Comparison of ENCODE assay signal across 12 cellular contexts in the genomic region with DNA sequence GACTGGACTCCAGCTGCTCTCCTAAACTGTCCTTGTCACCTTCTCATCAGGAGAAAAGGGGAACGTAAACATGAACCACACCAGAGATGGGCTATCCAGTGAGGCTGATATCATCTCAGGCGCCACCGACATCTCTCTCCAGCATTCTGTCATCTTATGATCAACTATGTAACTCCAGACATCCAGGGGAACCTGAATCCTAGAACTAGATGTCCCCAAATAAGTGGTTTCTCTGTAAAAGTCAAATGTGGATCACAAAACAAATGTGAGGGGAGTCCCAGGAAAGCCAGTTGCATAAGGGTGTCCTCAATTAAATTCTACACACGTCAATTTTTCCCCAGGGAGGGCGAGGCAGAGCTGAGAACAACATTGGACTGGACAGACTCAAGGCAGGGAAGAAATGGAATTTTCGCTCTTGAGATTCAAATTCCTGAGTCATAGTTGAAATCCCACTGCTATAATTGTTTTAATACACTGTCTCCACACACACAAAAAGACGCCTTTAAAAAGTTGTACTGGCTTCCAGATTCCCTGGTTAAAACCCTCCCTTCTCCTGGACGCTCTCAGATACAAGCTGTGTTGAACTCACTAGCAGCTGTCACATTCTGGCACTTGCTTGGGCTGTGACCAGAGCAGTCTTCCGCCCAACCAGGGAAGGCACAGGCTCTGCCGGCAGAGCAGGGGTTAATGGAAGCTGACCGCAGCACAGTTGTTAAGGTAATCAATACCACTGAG.
DNase-seq lines count a peak whose midpoint lies in the region; ATAC-seq and TF ChIP-seq lines count a peak whose summit lies in the region.
"Had no signal": no experiment of that assay in that cellular context is flagged by ENCODE, and none has a peak within 500 bp of the region (broad histone marks: within the 10 kb centered on the region; RNA-seq: fewer than 3 reads in every experiment).

No MANE protein-coding gene starts in this region.

- no peak overlapping the region for H3K4me3 Mint-ChIP-seq in stimulated activated effector memory CD8-positive, alpha-beta T cell treated with anti-CD3 and anti-CD28 coated beads, Interleukin-12 subunit alpha, Interleukin-12 subunit beta, amount 100 ng/mL, for 72 hours
- H3K4me3 Mint-ChIP-seq in H9, result no peak overlapping the region
- H3K4me3 Mint-ChIP-seq: activated naive CD8-positive, alpha-beta T cell treated with anti-CD3 and anti-CD28 coated beads, Interleukin-2, amount 10 ng/mL, durations not matched to agents 7 days and 5 days; IgD-negative memory B cell had no signal

- no peak overlapping the region for H2BK5ac ChIP-seq in H9 (ENCODE audit: insufficient read length, low read length)

- no peaks in the 10 kb centered on the region for H3K36me3 Mint-ChIP-seq in stimulated activated effector memory CD8-positive, alpha-beta T cell treated with anti-CD3 and anti-CD28 coated beads, Interleukin-12 subunit alpha, Interleukin-12 subunit beta, amount 100 ng/mL, for 72 hours
- no peaks in the 10 kb centered on the region for H3K36me3 Mint-ChIP-seq in H9 (ENCODE audit: insufficient read depth in 1 of 3, low read depth in 3 of 3)
- H3K36me3 Mint-ChIP-seq: activated naive CD8-positive, alpha-beta T cell treated with anti-CD3 and anti-CD28 coated beads, Interleukin-2, amount 10 ng/mL, durations not matched to agents 7 days and 5 days; IgD-negative memory B cell had no signal

- no peak overlapping the region for H3K14ac ChIP-seq in H9 (ENCODE audit: insufficient read depth, low read length)

- no peak overlapping the region for H2AFZ ChIP-seq in H9 (ENCODE audit: low read length)

- no peak overlapping the region for H3K56ac ChIP-seq in H9 (ENCODE audit: insufficient read length, low read depth, low read length)

- no peaks in the 10 kb centered on the region for H3K36me3 ChIP-seq in psoas muscle (ENCODE audit: insufficient read depth in 1 of 2, low read depth in 1 of 2)

- no peak overlapping the region for H2BK12ac ChIP-seq in H9 (ENCODE audit: insufficient read length, low read depth, low read length)

- H4K8ac ChIP-seq in H9 (replicated peaks; ENCODE audit: insufficient read length, low read depth, low read length), result no peak overlapping the region

- no peak overlapping the region for H3T11ph ChIP-seq in H9 (ENCODE audit: low read length)

- no peak overlapping the region for H3K9ac ChIP-seq in H9 (ENCODE audit: extremely low read depth, insufficient read length, low read length)

- H3K4me1 ChIP-seq in psoas muscle (peaks cover 72% of the 10 kb centered on the region), H9 (ENCODE audit: insufficient read depth, low read length) (no peaks in the 10 kb centered on the region)

- no peak overlapping the region for H3K4me2 ChIP-seq in H9 (ENCODE audit: insufficient read depth, insufficient read length, low read length)

- ATAC-seq in left cardiac atrium (peak; percentile 71 to 72), psoas muscle (peak; percentile 65 to 72 (median 67)), HG02970 (IDR thresholded peaks at IDR 0.05; ENCODE audit: low FRiP score, unreplicated experiment) (no peak)
- ATAC-seq in stimulated activated effector memory CD8-positive, alpha-beta T cell treated with anti-CD3 and anti-CD28 coated beads, Interleukin-12 subunit alpha, Interleukin-12 subunit beta, amount 100 ng/mL, for 72 hours, result no peak
- ATAC-seq: activated CD4-positive, CD25-positive, alpha-beta regulatory T cell treated with anti-CD3 and anti-CD28 coated beads, Interleukin-2, amount 50 U/mL, for 24 hours had no signal

- H2AK5ac ChIP-seq in H9 (ENCODE audit: insufficient read length, low read length), result no peak overlapping the region

- H2BK15ac ChIP-seq in H9 (ENCODE audit: low read depth, low read length), result no peak overlapping the region

- H4K20me1 ChIP-seq in H9 (ENCODE audit: control insufficient read depth, insufficient read depth, insufficient read length), result no peaks in the 10 kb centered on the region

- H3K4ac ChIP-seq in H9 (ENCODE audit: low read depth, low read length), result no peak overlapping the region

- WGBS in psoas muscle, 3 donors, result 16 to 26% (median 18%) methylated on average over 11 of the region's 11 CpGs
- WGBS in H9 (ENCODE audit: extremely low coverage, insufficient read length, low lambda C conversion rate), result no CpG with 5 or more reads among the region's 11 CpGs

- no peaks in the 10 kb centered on the region for H3K4me1 Mint-ChIP-seq in stimulated activated effector memory CD8-positive, alpha-beta T cell treated with anti-CD3 and anti-CD28 coated beads, Interleukin-12 subunit alpha, Interleukin-12 subunit beta, amount 100 ng/mL, for 72 hours
- peaks cover 7 to 13% of the 10 kb centered on the region in 2 experiments for H3K4me1 Mint-ChIP-seq in H9
- H3K4me1 Mint-ChIP-seq: activated naive CD8-positive, alpha-beta T cell treated with anti-CD3 and anti-CD28 coated beads, Interleukin-2, amount 10 ng/mL, durations not matched to agents 7 days and 5 days had no signal

- H3K4me3 ChIP-seq in AG09309 (ENCODE audit: control insufficient read depth, low read depth, low read length) (no peak overlapping the region), psoas muscle (peak overlapping the region; percentile 43)
- H3K4me3 ChIP-seq: skin epidermis had no signal

- peaks cover 6% of the 10 kb centered on the region for H3K27me3 Mint-ChIP-seq in H9 (ENCODE audit: low read depth)
- H3K27me3 Mint-ChIP-seq: IgD-negative memory B cell had no signal

- intact Hi-C loops in left cardiac atrium (cut with DNase I), result no loop called here
- intact Hi-C loops in psoas muscle (cut with DNase I), result loop anchor here (5.0 kb wide), 3 partner anchors 42 to 62 kb away; partner anchors contain the start of gene ZFHX3 (in 1 of the 2)

- no peak overlapping the region for H2BK20ac ChIP-seq in H9 (ENCODE audit: low read depth, low read length, poor library complexity, severe bottlenecking)

- H4K5ac ChIP-seq in H9 (ENCODE audit: insufficient read length, low read depth, low read length), result no peak overlapping the region

- no peak overlapping the region for H2BK120ac ChIP-seq in H9 (ENCODE audit: low read depth, low read length, poor library complexity, severe bottlenecking)

- TF ChIP-seq CTCF in AG09309 (IDR thresholded peaks at IDR 0.05; ENCODE audit: control insufficient read depth, insufficient read depth, low read depth, low read length, missing control alignments), result no peak
- no peak for TF ChIP-seq CTCF in psoas muscle (IDR thresholded peaks at IDR 0.05)
- no peak for TF ChIP-seq CTCF in H9 (conservative IDR thresholded peaks at IDR 0.05)

- no peaks in the 10 kb centered on the region for H3K79me2 ChIP-seq in H9 (ENCODE audit: insufficient read depth, low read length)

- H3K9me3 Mint-ChIP-seq in stimulated activated effector memory CD8-positive, alpha-beta T cell treated with anti-CD3 and anti-CD28 coated beads, Interleukin-12 subunit alpha, Interleukin-12 subunit beta, amount 100 ng/mL, for 72 hours, result no peaks in the 10 kb centered on the region
- H3K9me3 Mint-ChIP-seq in H9, result no peaks in the 10 kb centered on the region
- H3K9me3 Mint-ChIP-seq: activated naive CD8-positive, alpha-beta T cell treated with anti-CD3 and anti-CD28 coated beads, Interleukin-2, amount 10 ng/mL, durations not matched to agents 7 days and 5 days; IgD-negative memory B cell had no signal

- no peak overlapping the region for H3K18ac ChIP-seq in H9 (ENCODE audit: insufficient read length, low read depth, low read length)

- H3K9me3 ChIP-seq in psoas muscle (no peaks in the 10 kb centered on the region), H9 (ENCODE audit: control insufficient read depth, low read depth, low read length) (no peaks in the 10 kb centered on the region)

- H3K79me1 ChIP-seq in H9 (ENCODE audit: insufficient read depth, low read depth, low read length, poor library complexity, severe bottlenecking), result no peaks in the 10 kb centered on the region

- H3K27me3 ChIP-seq in psoas muscle (ENCODE audit: insufficient read depth in 3 of 3, low read length in 2 of 3) (no peaks in the 10 kb centered on the region), H9 (ENCODE audit: insufficient read depth, low read length) (no peaks in the 10 kb centered on the region)

- no peak overlapping the region for H3K23ac ChIP-seq in H9 (ENCODE audit: insufficient read length, low read depth, low read length)

- H3K27ac ChIP-seq in psoas muscle (peak overlapping the region; percentile 97), H9 (ENCODE audit: insufficient read length, low read depth, low read length) (no peak overlapping the region)

- no peaks in the 10 kb centered on the region for H3K23me2 ChIP-seq in H9 (ENCODE audit: insufficient read length, low read depth, low read length, poor library complexity, severe bottlenecking)

- no peak overlapping the region for H3K27ac Mint-ChIP-seq in stimulated activated effector memory CD8-positive, alpha-beta T cell treated with anti-CD3 and anti-CD28 coated beads, Interleukin-12 subunit alpha, Interleukin-12 subunit beta, amount 100 ng/mL, for 72 hours
- peak overlapping the region in 1 of 3 experiments; percentile 34; a peak in 1 of 7 replicates for H3K27ac Mint-ChIP-seq in H9
- H3K27ac Mint-ChIP-seq: activated naive CD8-positive, alpha-beta T cell treated with anti-CD3 and anti-CD28 coated beads, Interleukin-2, amount 10 ng/mL, durations not matched to agents 7 days and 5 days had no signal

- no peak overlapping the region for H4K91ac ChIP-seq in H9 (ENCODE audit: insufficient read length, low read depth, low read length)

- DNase-seq in AG09309 (ENCODE audit: low read depth) (peak; percentile 74), amniotic epithelial cell (ENCODE audit: low read depth) (peak; percentile 62), left cardiac atrium (peak; percentile 74), psoas muscle (peak; percentile 80 to 91), OCI-M2 (lab: John Stamatoyannopoulos, UW; ENCODE audit: unreplicated experiment) (no peak), H9 (no peak)
- DNase-seq in stimulated activated effector memory CD8-positive, alpha-beta T cell treated with anti-CD3 and anti-CD28 coated beads, Interleukin-12 subunit alpha, Interleukin-12 subunit beta, amount 100 ng/mL, for 72 hours (ENCODE audit: low spot score in 2 of 2), result no peak
- DNase-seq: activated naive CD8-positive, alpha-beta T cell treated with anti-CD3 and anti-CD28 coated beads, Interleukin-2, amount 10 ng/mL, durations not matched to agents 7 days and 5 days had no signal

Comparison
In these comparisons a context has a peak if more than half of its experiments do, and no peak if none do; other contexts are left out.
1. DNase-seq: peak in AG09309 (single experiment), amniotic epithelial cell (single experiment), left cardiac atrium (single experiment) and psoas muscle (2 of 2); none in OCI-M2 (single experiment), stimulated activated effector memory CD8-positive, alpha-beta T cell treated with anti-CD3 and anti-CD28 coated beads, Interleukin-12 subunit alpha, Interleukin-12 subunit beta, amount 100 ng/mL, for 72 hours (0 of 2) and H9 (single experiment).
2. ATAC-seq: peak in left cardiac atrium (2 of 2) and psoas muscle (4 of 4); none in HG02970 (single experiment) and stimulated activated effector memory CD8-positive, alpha-beta T cell treated with anti-CD3 and anti-CD28 coated beads, Interleukin-12 subunit alpha, Interleukin-12 subunit beta, amount 100 ng/mL, for 72 hours (single experiment).
3. intact Hi-C loops: an anchor here in psoas muscle (5.0 kb wide); none called in left cardiac atrium.